29 cellular contexts compared by ENCODE assay signal in genomic region chr2:37061312-37061711, GRCh38.
"Had no signal": no experiment of that assay in that cellular context is flagged by ENCODE, and none has a peak within 500 bp of the region (broad histone marks: within the 10 kb centered on the region; RNA-seq: fewer than 3 reads in every experiment).

No MANE protein-coding gene starts in this region.

- H3K4me3 Mint-ChIP-seq: activated CD4-positive, alpha-beta memory T cell treated with anti-CD3 and anti-CD28 coated beads, Interleukin-2, amount 10 ng/mL, durations not matched to agents 7 days and 5 days; activated CD4-positive, alpha-beta T cell treated with anti-CD3 and anti-CD28 coated beads, Interleukin-2, amount 10 ng/mL, durations not matched to agents 7 days and 5 days; activated naive CD4-positive, alpha-beta T cell treated with anti-CD3 and anti-CD28 coated beads, Interleukin-2, amount 10 ng/mL, durations not matched to agents 7 days and 5 days; activated naive CD8-positive, alpha-beta T cell treated with anti-CD3 and anti-CD28 coated beads, Interleukin-2, amount 10 ng/mL, durations not matched to agents 7 days and 5 days; activated T-cell treated with anti-CD3 and anti-CD28 coated beads, Interleukin-2, amount 50 U/mL, for 24 hours; activated T-cell treated with anti-CD3 and anti-CD28 coated beads, Interleukin-2, amount 50 U/mL, for 72 hours; effector memory CD8-positive, alpha-beta T cell had no signal

- H3K27me3 ChIP-seq: ascending aorta, brain microvascular endothelial cell, esophagus muscularis mucosa, foreskin keratinocyte, gastrocnemius medialis, heart right ventricle had no signal

- H3K4me1 ChIP-seq: ascending aorta, esophagus muscularis mucosa, gastrocnemius medialis had no signal

- FAIRE-seq: bronchial epithelial cell, colon had no signal

- H3K27ac ChIP-seq: ascending aorta, brain microvascular endothelial cell, esophagus muscularis mucosa, foreskin keratinocyte, gastrocnemius medialis had no signal

- H3K9me3 ChIP-seq: ascending aorta, esophagus muscularis mucosa, gastrocnemius medialis, heart right ventricle had no signal

- H3K4me1 Mint-ChIP-seq: activated naive CD4-positive, alpha-beta T cell treated with anti-CD3 and anti-CD28 coated beads, Interleukin-2, amount 10 ng/mL, durations not matched to agents 7 days and 5 days had no signal

- DNase-seq: activated CD4-positive, alpha-beta memory T cell treated with anti-CD3 and anti-CD28 coated beads, Interleukin-2, amount 10 ng/mL, durations not matched to agents 7 days and 5 days; activated CD4-positive, alpha-beta T cell treated with anti-CD3 and anti-CD28 coated beads for 1 hour; activated CD4-positive, alpha-beta T cell treated with anti-CD3 and anti-CD28 coated beads for 4 hours; activated CD4-positive, alpha-beta T cell treated with anti-CD3 and anti-CD28 coated beads, Interleukin-2, amount 10 ng/mL, durations not matched to agents 7 days and 5 days; activated CD4-positive, alpha-beta T cell treated with anti-CD3 and anti-CD28 coated beads, Interleukin-2, amount 50 U/mL, for 4 hours; activated CD4-positive, CD25-positive, alpha-beta regulatory T cell; activated CD8-positive, alpha-beta memory T cell treated with anti-CD3 and anti-CD28 coated beads, Interleukin-2, amount 50 U/mL, for 48 hours; activated gamma-delta T cell; activated naive CD4-positive, alpha-beta T cell; activated naive CD4-positive, alpha-beta T cell treated with anti-CD3 and anti-CD28 coated beads, Interleukin-2, amount 10 ng/mL, durations not matched to agents 7 days and 5 days; activated naive CD8-positive, alpha-beta T cell treated with anti-CD3 and anti-CD28 coated beads, Interleukin-2, amount 10 ng/mL, durations not matched to agents 7 days and 5 days; activated T-cell treated with anti-CD3 and anti-CD28 coated beads for 4 hours; activated T-cell treated with anti-CD3 and anti-CD28 coated beads, Interleukin-2, amount 50 U/mL, for 24 hours; activated T-cell treated with anti-CD3 and anti-CD28 coated beads, Interleukin-2, amount 50 U/mL, for 72 hours; brain microvascular endothelial cell; cortex of kidney; dermis blood vessel endothelial cell; effector CD4-positive, alpha-beta T cell; effector memory CD8-positive, alpha-beta T cell; erythroblast; foreskin keratinocyte; gastrocnemius medialis; heart right ventricle; T-helper 2 cell had no signal

- H3K27me3 Mint-ChIP-seq: activated CD4-positive, alpha-beta memory T cell treated with anti-CD3 and anti-CD28 coated beads, Interleukin-2, amount 10 ng/mL, durations not matched to agents 7 days and 5 days; activated CD4-positive, alpha-beta T cell treated with anti-CD3 and anti-CD28 coated beads, Interleukin-2, amount 10 ng/mL, durations not matched to agents 7 days and 5 days; activated naive CD4-positive, alpha-beta T cell treated with anti-CD3 and anti-CD28 coated beads, Interleukin-2, amount 10 ng/mL, durations not matched to agents 7 days and 5 days; activated naive CD8-positive, alpha-beta T cell treated with anti-CD3 and anti-CD28 coated beads, Interleukin-2, amount 10 ng/mL, durations not matched to agents 7 days and 5 days; activated T-cell treated with anti-CD3 and anti-CD28 coated beads, Interleukin-2, amount 50 U/mL, for 24 hours; effector memory CD8-positive, alpha-beta T cell had no signal

- H3K27ac Mint-ChIP-seq: activated CD4-positive, alpha-beta memory T cell treated with anti-CD3 and anti-CD28 coated beads, Interleukin-2, amount 10 ng/mL, durations not matched to agents 7 days and 5 days; activated CD4-positive, alpha-beta T cell treated with anti-CD3 and anti-CD28 coated beads, Interleukin-2, amount 10 ng/mL, durations not matched to agents 7 days and 5 days; activated naive CD4-positive, alpha-beta T cell treated with anti-CD3 and anti-CD28 coated beads, Interleukin-2, amount 10 ng/mL, durations not matched to agents 7 days and 5 days; activated naive CD4-positive, alpha-beta T cell treated with anti-CD3 and anti-CD28 coated beads, Interleukin-2, amount 50 U/mL, for 72 hours; activated naive CD8-positive, alpha-beta T cell treated with anti-CD3 and anti-CD28 coated beads, Interleukin-2, amount 10 ng/mL, durations not matched to agents 7 days and 5 days; activated T-cell treated with anti-CD3 and anti-CD28 coated beads, Interleukin-2, amount 50 U/mL, for 72 hours had no signal

- H3K4me3 ChIP-seq: ascending aorta, esophagus muscularis mucosa, gastrocnemius medialis, heart right ventricle had no signal

- H3K9me3 Mint-ChIP-seq: activated CD4-positive, alpha-beta memory T cell treated with anti-CD3 and anti-CD28 coated beads, Interleukin-2, amount 10 ng/mL, durations not matched to agents 7 days and 5 days; activated CD4-positive, alpha-beta T cell treated with anti-CD3 and anti-CD28 coated beads, Interleukin-2, amount 10 ng/mL, durations not matched to agents 7 days and 5 days; activated naive CD4-positive, alpha-beta T cell treated with anti-CD3 and anti-CD28 coated beads, Interleukin-2, amount 10 ng/mL, durations not matched to agents 7 days and 5 days; activated naive CD4-positive, alpha-beta T cell treated with anti-CD3 and anti-CD28 coated beads, Interleukin-2, amount 50 U/mL, for 72 hours; activated naive CD8-positive, alpha-beta T cell treated with anti-CD3 and anti-CD28 coated beads, Interleukin-2, amount 10 ng/mL, durations not matched to agents 7 days and 5 days; activated T-cell treated with anti-CD3 and anti-CD28 coated beads, Interleukin-2, amount 50 U/mL, for 24 hours; activated T-cell treated with anti-CD3 and anti-CD28 coated beads, Interleukin-2, amount 50 U/mL, for 72 hours; effector memory CD8-positive, alpha-beta T cell had no signal

- ATAC-seq: activated naive CD4-positive, alpha-beta T cell treated with anti-CD3 and anti-CD28 coated beads, Interleukin-2, amount 50 U/mL, for 72 hours; activated T-cell treated with anti-CD3 and anti-CD28 coated beads, Interleukin-2, amount 50 U/mL, for 72 hours; effector memory CD8-positive, alpha-beta T cell; foreskin keratinocyte; gastrocnemius medialis had no signal
